In the genomic region with DNA sequence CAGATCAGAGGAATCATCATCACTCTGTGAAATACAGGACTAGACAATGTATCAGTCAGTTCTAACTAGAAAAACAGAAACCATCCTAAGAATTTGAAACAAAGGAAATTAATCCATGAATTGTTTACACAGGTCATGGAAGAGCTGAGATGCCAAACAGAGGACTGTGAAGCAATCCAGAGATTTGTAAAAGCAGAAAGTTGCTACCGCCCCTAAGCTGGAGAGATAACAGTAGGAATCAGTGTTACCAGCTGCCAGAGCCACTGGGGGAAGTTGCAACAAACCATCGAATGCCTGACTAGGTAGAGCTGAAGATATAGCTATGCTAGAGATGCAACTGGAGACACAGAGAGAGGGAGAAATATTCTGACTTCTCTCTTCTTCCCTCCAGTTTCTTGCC, we compare ENCODE assay signal across 22 cellular contexts.
"Had no signal": no experiment of that assay in that cellular context is flagged by ENCODE, and none has a peak within 500 bp of the region (broad histone marks: within the 10 kb centered on the region; RNA-seq: fewer than 3 reads in every experiment).

No MANE protein-coding gene starts in this region.

- DNase-seq: activated B cell treated with CpG ODN at 0.5 μM for 24 hours; activated CD4-positive, alpha-beta T cell treated with anti-CD3 and anti-CD28 coated beads for 36 hours; activated CD4-positive, alpha-beta T cell treated with anti-CD3 and anti-CD28 coated beads, Interleukin-2, amount 50 U/mL, for 4 hours; activated CD8-positive, alpha-beta memory T cell treated with anti-CD3 and anti-CD28 coated beads, Interleukin-2, amount 50 U/mL, for 48 hours; activated naive CD4-positive, alpha-beta T cell treated with Interleukin-2 at 50 U/mL for 16 hours; activated naive CD8-positive, alpha-beta T cell treated with anti-CD3 and anti-CD28 coated beads for 36 hours; activated T-cell treated with anti-CD3 and anti-CD28 coated beads, Interleukin-2, amount 50 U/mL, for 48 hours; amniotic stem cell; cortex of kidney; endodermal cell; foreskin keratinocyte; kidney; lower lobe of right lung; natural killer cell; ovary; right lobe of liver; stimulated activated CD4-positive, alpha-beta T cell treated with anti-CD3 and anti-CD28 coated beads, Interleukin-1b, Interleukin-23, amount 100 ng/mL, for 48 hours; stimulated activated naive CD8-positive, alpha-beta T cell treated with anti-CD3 and anti-CD28 coated beads, Interleukin-15, amount 100 ng/mL, for 72 hours; T1000; tibial artery had no signal

- H3K27ac ChIP-seq: epithelial cell of prostate, foreskin keratinocyte, lower lobe of right lung, ovary, right lobe of liver, skin epidermis, tibial artery had no signal

- ATAC-seq: activated CD4-positive, alpha-beta T cell treated with anti-CD3 and anti-CD28 coated beads for 36 hours; foreskin keratinocyte; lower lobe of right lung; natural killer cell; stimulated activated naive CD8-positive, alpha-beta T cell treated with anti-CD3 and anti-CD28 coated beads, Interleukin-15, amount 100 ng/mL, for 72 hours had no signal

- H3K4me1 ChIP-seq: foreskin keratinocyte, lower lobe of right lung, right lobe of liver, tibial artery had no signal

- H3K27me3 ChIP-seq: ovary, right lobe of liver had no signal

- H3K36me3 ChIP-seq: lower lobe of right lung, ovary, right lobe of liver, tibial artery had no signal

- H3K4me3 ChIP-seq: lower lobe of right lung, ovary, right lobe of liver, skin epidermis, tibial artery had no signal

- H3K9me3 ChIP-seq: lower lobe of right lung, ovary, right lobe of liver, tibial artery had no signal
